In genomic region chr4:1172971-1173757, GRCh38 we compare ENCODE assay signal across 11 cellular contexts. TPM values are rescaled to one million over a fixed set of nuclear protein-coding genes. Genes with fewer than 3 reads are reported as not detected.
A peak's percentile ranks its signal among the peaks of the same experiment; 100 is the strongest.
DNase-seq lines count a peak whose midpoint lies in the region; ATAC-seq and TF ChIP-seq lines count a peak whose summit lies in the region.
"Had no signal": no experiment of that assay in that cellular context is flagged by ENCODE, and none has a peak within 500 bp of the region (broad histone marks: within the 10 kb centered on the region; RNA-seq: fewer than 3 reads in every experiment).

No MANE protein-coding gene starts in this region.

- H3K4me3 Mint-ChIP-seq in CD4-positive, alpha-beta T cell, result peak overlapping the region; percentile 54
- H3K4me3 Mint-ChIP-seq in activated naive CD4-positive, alpha-beta T cell treated with anti-CD3 and anti-CD28 coated beads, Interleukin-2, amount 10 ng/mL, durations not matched to agents 7 days and 5 days, result no peak overlapping the region

- no peak overlapping the region for H2BK12ac ChIP-seq in trophoblast cell (ENCODE audit: low read length)

- CTCF ChIA-PET in CD4-positive, alpha-beta T cell (lab: Charles Lee), result no interaction called here
- CTCF ChIA-PET in activated naive CD4-positive, alpha-beta T cell treated with anti-CD3 and anti-CD28 coated beads, Interleukin-2, amount 10 ng/mL, durations not matched to agents 7 days and 5 days (lab: Charles Lee), result interaction anchor here (1.5 kb wide), 1 partner anchor 46 kb away, joined by 3 read pairs; no protein-coding TSS in a partner anchor

- H3K36me3 ChIP-seq in SK-N-MC (ENCODE audit: insufficient read depth, low read length) (no peaks in the 10 kb centered on the region), heart left ventricle (peaks cover 0 to 10% (median 0%) of the 10 kb centered on the region in 9 donors), trophoblast cell (ENCODE audit: control insufficient read depth in 1 of 2, insufficient read depth in 2 of 2, low read length in 2 of 2) (no peaks in the 10 kb centered on the region)

- H3K27ac ChIP-seq in CD4-positive, alpha-beta T cell (ENCODE audit: low read depth, low read length), result no peak overlapping the region
- H3K27ac ChIP-seq in SK-N-MC (peak overlapping the region; percentile 48), heart left ventricle (peak overlapping the region in 11 of 12 donors; percentile 59 to 82 (median 66)), trophoblast cell (ENCODE audit: low read depth, low read length) (no peak overlapping the region)

- ATAC-seq in CD4-positive, alpha-beta T cell (ENCODE audit: poor library complexity), result no peak
- ATAC-seq in heart left ventricle, result peak; percentile 13 to 66 (median 52)
- ATAC-seq: Panc1 had no signal

- H4K12ac ChIP-seq in trophoblast cell (ENCODE audit: low read depth, low read length), result no peak overlapping the region

- intact Hi-C loops in CD4-positive, alpha-beta T cell (cut with DNase I, micrococcal nuclease), result no loop called here
- intact Hi-C loops in heart left ventricle (cut with DNase I), result loop anchor here in 5 of 10 donors (2.0 to 5.0 kb wide), 4 partner anchors 20 to 39 kb away; no protein-coding TSS in a partner anchor

- H3K4me3 ChIP-seq in SK-N-MC (peak overlapping the region; percentile 43), heart left ventricle (peak overlapping the region in 5 of 12 donors; percentile 10 to 33 (median 24)), trophoblast cell (ENCODE audit: low read depth, low read length) (peak overlapping the region; percentile 3)

- no peak overlapping the region for H2AK5ac ChIP-seq in trophoblast cell (ENCODE audit: low read length)

- WGBS in heart left ventricle, 4 donors, result 46 to 54% (median 50%) methylated on average over 15 to 20 of the region's 20 CpGs
- no CpG with 5 or more reads among the region's 20 CpGs for WGBS in trophoblast cell (ENCODE audit: extremely low coverage, insufficient coverage, insufficient read length)

- no peak overlapping the region for H2AFZ ChIP-seq in trophoblast cell (ENCODE audit: insufficient read depth, low read length, poor library complexity)

- TF ChIP-seq CTCF in CD4-positive, alpha-beta T cell (IDR thresholded peaks at IDR 0.05), result no peak
- TF ChIP-seq CTCF in heart left ventricle (IDR thresholded peaks at IDR 0.05), result no peak

- H3K23ac ChIP-seq in trophoblast cell (ENCODE audit: low read length), result no peak overlapping the region

- no peak overlapping the region for H2BK120ac ChIP-seq in trophoblast cell (ENCODE audit: insufficient read depth, low read length, poor library complexity)

- no peak overlapping the region for H3K27ac Mint-ChIP-seq in CD4-positive, alpha-beta T cell
- no peak overlapping the region for H3K27ac Mint-ChIP-seq in activated naive CD4-positive, alpha-beta T cell treated with anti-CD3 and anti-CD28 coated beads, Interleukin-2, amount 10 ng/mL, durations not matched to agents 7 days and 5 days

- peaks cover 26% of the 10 kb centered on the region for H3K27me3 Mint-ChIP-seq in CD4-positive, alpha-beta T cell
- H3K27me3 Mint-ChIP-seq in activated naive CD4-positive, alpha-beta T cell treated with anti-CD3 and anti-CD28 coated beads, Interleukin-2, amount 10 ng/mL, durations not matched to agents 7 days and 5 days, result peaks cover 69% of the 10 kb centered on the region

- no peak overlapping the region for H3K4ac ChIP-seq in trophoblast cell (ENCODE audit: low read depth, low read length)

- peaks cover 31% of the 10 kb centered on the region for H3K27me3 ChIP-seq in CD4-positive, alpha-beta T cell (ENCODE audit: control insufficient read depth, insufficient read depth, low read length)
- H3K27me3 ChIP-seq in heart left ventricle, result peaks cover 8 to 43% (median 21%) of the 10 kb centered on the region in 9 donors
- H3K27me3 ChIP-seq in trophoblast cell (ENCODE audit: insufficient read depth, low read length), result peaks cover 42% of the 10 kb centered on the region

- TF ChIP-seq POLR2A in heart left ventricle (IDR thresholded peaks at IDR 0.05), result no peak

- H3K4me1 ChIP-seq in heart left ventricle (peaks cover 0 to 57% (median 30%) of the 10 kb centered on the region in 12 donors), trophoblast cell (ENCODE audit: control insufficient read depth in 1 of 2, insufficient read depth in 2 of 2, low read length in 2 of 2) (peaks cover 17 to 20% of the 10 kb centered on the region in 2 experiments)

- H3K9me3 Mint-ChIP-seq in CD4-positive, alpha-beta T cell, result no peaks in the 10 kb centered on the region
- no peaks in the 10 kb centered on the region for H3K9me3 Mint-ChIP-seq in activated naive CD4-positive, alpha-beta T cell treated with anti-CD3 and anti-CD28 coated beads, Interleukin-2, amount 10 ng/mL, durations not matched to agents 7 days and 5 days

- H3K36me3 Mint-ChIP-seq in CD4-positive, alpha-beta T cell (ENCODE audit: low read depth), result no peaks in the 10 kb centered on the region
- no peaks in the 10 kb centered on the region for H3K36me3 Mint-ChIP-seq in activated naive CD4-positive, alpha-beta T cell treated with anti-CD3 and anti-CD28 coated beads, Interleukin-2, amount 10 ng/mL, durations not matched to agents 7 days and 5 days

- H3K4me2 ChIP-seq in trophoblast cell (ENCODE audit: low read length), result no peak overlapping the region

- H3K9ac ChIP-seq in SK-N-MC (ENCODE audit: insufficient read length) (peak overlapping the region; percentile 35), trophoblast cell (ENCODE audit: low read length) (no peak overlapping the region)

- H4K8ac ChIP-seq in trophoblast cell (ENCODE audit: low read depth, low read length), result no peak overlapping the region

- H3K79me1 ChIP-seq in trophoblast cell (ENCODE audit: low read length), result no peaks in the 10 kb centered on the region

- no peaks in the 10 kb centered on the region for H3K9me3 ChIP-seq in CD4-positive, alpha-beta T cell (ENCODE audit: control insufficient read depth, low read length)
- H3K9me3 ChIP-seq in SK-N-MC (ENCODE audit: low read depth, low read length) (no peaks in the 10 kb centered on the region), heart left ventricle (no peaks in the 10 kb centered on the region), trophoblast cell (ENCODE audit: insufficient read depth, low read depth, low read length) (peaks cover 8% of the 10 kb centered on the region)

- no peak overlapping the region for H3K14ac ChIP-seq in trophoblast cell (ENCODE audit: low read length)

- no peak for DNase-seq in CD4-positive, alpha-beta T cell
- DNase-seq in SK-N-MC (ENCODE audit: low read depth, low spot score), result no peak
- peak in 1 of 5 donors; percentile 56 for DNase-seq in heart left ventricle
- DNase-seq in trophoblast cell, result peak in 1 of 2 donors; percentile 21
- no peak for DNase-seq in NCI-H2171 treated with DMSO at 0.1 percent for 48 hours (lab: John Stamatoyannopoulos, UW)
- DNase-seq in activated naive CD4-positive, alpha-beta T cell treated with anti-CD3 and anti-CD28 coated beads, Interleukin-2, amount 10 ng/mL, durations not matched to agents 7 days and 5 days, result no peak
- no peak for DNase-seq in NCI-H510A (lab: John Stamatoyannopoulos, UW)
- DNase-seq in SIG-M5 treated with dmso at 0.1 percent for 504 hours (lab: John Stamatoyannopoulos, UW; ENCODE audit: unreplicated experiment), result no peak
- DNase-seq: erythroblast, Karpas-422 had no signal

- no peak overlapping the region for H4K91ac ChIP-seq in trophoblast cell (ENCODE audit: low read depth, low read length)

- no peak overlapping the region for H3K18ac ChIP-seq in trophoblast cell (ENCODE audit: low read length)

- peaks cover 21% of the 10 kb centered on the region for H3K4me1 Mint-ChIP-seq in CD4-positive, alpha-beta T cell (ENCODE audit: low read depth)
- peaks cover 18% of the 10 kb centered on the region for H3K4me1 Mint-ChIP-seq in activated naive CD4-positive, alpha-beta T cell treated with anti-CD3 and anti-CD28 coated beads, Interleukin-2, amount 10 ng/mL, durations not matched to agents 7 days and 5 days

- no peak overlapping the region for H2BK5ac ChIP-seq in trophoblast cell (ENCODE audit: low read depth, low read length, poor library complexity)

- H3K79me2 ChIP-seq in trophoblast cell (ENCODE audit: control insufficient read depth, insufficient read depth, low read length, poor library complexity), result no peaks in the 10 kb centered on the region

- POLR2A ChIA-PET in CD4-positive, alpha-beta T cell (lab: Charles Lee), result interaction anchor here (1.1 to 2.9 kb wide), 4 partner anchors 11 to 75 kb away, joined by 3 to 10 read pairs (median 6); partner anchors contain the start of gene CTBP1

RNA-seq across cellular contexts. Expression of gene SPON2, which starts 0.8 kb away (rescaled TPM):
- 10 to 100 TPM; 12.8 to 15.7 TPM for total RNA-seq in CD4-positive, alpha-beta T cell
- total RNA-seq in heart left ventricle, result 10 to 100 TPM in 7 of 9 donors, 1 to 10 TPM in 2; 8.8 to 36.3 (median 13.7) TPM
- 10 to 100 TPM in 1 of 2 donors, 1 to 10 TPM in 1; 7.8 to 31.2 TPM for polyA plus RNA-seq in heart left ventricle
- polyA plus RNA-seq in trophoblast cell (2013), result 13.7 TPM in 2 replicates

RNA-seq across cellular contexts. Expression of gene RNF212, which starts 59.8 kb away (rescaled TPM):
- 1 to 10 TPM; 5.6 to 8.3 TPM for total RNA-seq in CD4-positive, alpha-beta T cell
- total RNA-seq in heart left ventricle, result 1 to 10 TPM in 1 of 9 donors, under 1 TPM in 4, not detected in 4; 0.25 to 1.6 (median 0.43) TPM
- polyA plus RNA-seq in heart left ventricle, result under 1 TPM; 0.62 to 0.65 TPM
- 0.48 and 0.62 TPM in 2 replicates for polyA plus RNA-seq in trophoblast cell (2013)

Comparison
In these comparisons a context has a peak if more than half of its experiments do, and no peak if none do; other contexts are left out.
1. H3K27ac ChIP-seq: peak in SK-N-MC (single experiment) and heart left ventricle (11 of 12); none in CD4-positive, alpha-beta T cell (single experiment) and trophoblast cell (single experiment).